In genomic region chr3:52216585-52217408, GRCh38 we compare ENCODE assay signal across 8 cellular contexts. TPM values are rescaled to one million over a fixed set of nuclear protein-coding genes. Genes with fewer than 3 reads are reported as not detected.
DNase-seq lines count a peak whose midpoint lies in the region; ATAC-seq and TF ChIP-seq lines count a peak whose summit lies in the region.

No MANE protein-coding gene starts in this region.

- peak; percentile 86 for ATAC-seq in Panc1
- peak; percentile 25 for ATAC-seq in activated naive CD8-positive, alpha-beta T cell treated with anti-CD3 and anti-CD28 coated beads, Interleukin-2, amount 10 ng/mL, durations not matched to agents 7 days and 5 days (ENCODE audit: low read depth)
- ATAC-seq in left ventricle myocardium superior: peak; percentile 75
- ATAC-seq in GM21447 (IDR thresholded peaks at IDR 0.05; ENCODE audit: unreplicated experiment): no peak
- ATAC-seq in GM21528 (IDR thresholded peaks at IDR 0.05; ENCODE audit: low FRiP score, unreplicated experiment): no peak

- H3K9me3 ChIP-seq in Panc1 (ENCODE audit: control insufficient read depth, insufficient read depth, low read depth, low read length) (no peaks in the 10 kb centered on the region), smooth muscle cell (replicated peaks; ENCODE audit: low read depth) (no peaks in the 10 kb centered on the region)

- DNase-seq in Caki2 (ENCODE audit: low read depth) (peak; percentile 45), Panc1 (ENCODE audit: low read depth, low spot score) (peak; percentile 59), left ventricle myocardium superior (peak; percentile 74), smooth muscle cell (lab: John Stamatoyannopoulos, UW; ENCODE audit: unreplicated experiment) (no peak), NCI-H2171 (lab: John Stamatoyannopoulos, UW) (no peak)
- peak; percentile 41 for DNase-seq in activated naive CD8-positive, alpha-beta T cell treated with anti-CD3 and anti-CD28 coated beads, Interleukin-2, amount 10 ng/mL, durations not matched to agents 7 days and 5 days

- no TSS peak for BruUV-seq in Panc1 (replicated peaks; lab: Mats Ljungman, UMichigan)

- no peaks in the 10 kb centered on the region for H3K9me3 Mint-ChIP-seq in activated naive CD8-positive, alpha-beta T cell treated with anti-CD3 and anti-CD28 coated beads, Interleukin-2, amount 10 ng/mL, durations not matched to agents 7 days and 5 days

- peaks cover 43% of the 10 kb centered on the region for H3K4me1 Mint-ChIP-seq in activated naive CD8-positive, alpha-beta T cell treated with anti-CD3 and anti-CD28 coated beads, Interleukin-2, amount 10 ng/mL, durations not matched to agents 7 days and 5 days

- TF ChIP-seq CTCF in Panc1 (IDR thresholded peaks at IDR 0.05) (no peak), smooth muscle cell (IDR thresholded peaks at IDR 0.05; ENCODE audit: borderline replicate concordance, insufficient read depth, poor library complexity, severe bottlenecking) (no peak)

- intact Hi-C loops in Panc1 (cut with micrococcal nuclease; ENCODE audit: unreplicated experiment): no loop called here
- intact Hi-C loops in left ventricle myocardium superior (cut with micrococcal nuclease): no loop called here

- WGBS in smooth muscle cell (ENCODE audit: low lambda C conversion rate): 77% methylated on average over 13 of the region's 13 CpGs

- no peak overlapping the region for H3K9ac ChIP-seq in smooth muscle cell (ENCODE audit: low read depth)

- POLR2A ChIA-PET in Panc1 (lab: Charles Lee): no interaction called here
- POLR2A ChIA-PET in activated naive CD8-positive, alpha-beta T cell treated with anti-CD3 and anti-CD28 coated beads, Interleukin-2, amount 10 ng/mL, durations not matched to agents 7 days and 5 days (lab: Charles Lee): interaction anchor here (0.7 to 2.0 kb wide), 11 partner anchors 8 to 274 kb away, joined by 3 to 8 read pairs (median 5); partner anchors contain the start of genes ALAS1, PARP3, POC1A and RRP9

- CTCF ChIA-PET in Panc1 (lab: Charles Lee): interaction anchor here (0.7 to 0.9 kb wide), 2 partner anchors 15 to 163 kb away, joined by 3 read pairs; no protein-coding TSS in a partner anchor

- H3K36me3 Mint-ChIP-seq in activated naive CD8-positive, alpha-beta T cell treated with anti-CD3 and anti-CD28 coated beads, Interleukin-2, amount 10 ng/mL, durations not matched to agents 7 days and 5 days: peaks cover 36% of the 10 kb centered on the region

- H3K36me3 ChIP-seq in Panc1 (ENCODE audit: control insufficient read depth, insufficient read depth, low read length) (peaks cover under 1% of the 10 kb centered on the region; the same call in 1 of the 2 replicates), smooth muscle cell (ENCODE audit: low read depth) (no peaks in the 10 kb centered on the region)

- H4K20me1 ChIP-seq in smooth muscle cell (ENCODE audit: low read depth): no peaks in the 10 kb centered on the region

- H3K4me2 ChIP-seq in smooth muscle cell: no peak overlapping the region

- in situ Hi-C loops in Caki2 (cut with HindIII; ENCODE audit: low pct_unique_long_range_greater_than_20kb, low sequenced_read_pairs): no loop called here
- in situ Hi-C loops in Panc1 (cut with HindIII; ENCODE audit: low pct_unique_long_range_greater_than_20kb, low sequenced_read_pairs): no loop called here

- H2AFZ ChIP-seq in smooth muscle cell (ENCODE audit: low read depth): no peak overlapping the region

- peaks cover 19% of the 10 kb centered on the region for H3K4me1 ChIP-seq in Panc1 (ENCODE audit: control insufficient read depth, insufficient read depth, low read length)
- no peaks in the 10 kb centered on the region for H3K4me1 ChIP-seq in smooth muscle cell (ENCODE audit: low read depth)

- H3F3A ChIP-seq in smooth muscle cell (ENCODE audit: low read depth): no peaks in the 10 kb centered on the region

- H3K4me3 Mint-ChIP-seq in activated naive CD8-positive, alpha-beta T cell treated with anti-CD3 and anti-CD28 coated beads, Interleukin-2, amount 10 ng/mL, durations not matched to agents 7 days and 5 days: peak overlapping the region; percentile 87

- H3K4me3 ChIP-seq in Panc1 (ENCODE audit: low read depth in 2 of 2, low read length in 2 of 2) (no peak overlapping the region), smooth muscle cell (no peak overlapping the region)

- H3K27ac Mint-ChIP-seq in activated naive CD8-positive, alpha-beta T cell treated with anti-CD3 and anti-CD28 coated beads, Interleukin-2, amount 10 ng/mL, durations not matched to agents 7 days and 5 days: peak overlapping the region; percentile 93

- H3K79me2 ChIP-seq in smooth muscle cell (ENCODE audit: low read depth): no peaks in the 10 kb centered on the region

- H3K27me3 ChIP-seq in Panc1 (ENCODE audit: control insufficient read depth, insufficient read depth, low read length) (no peaks in the 10 kb centered on the region), smooth muscle cell (ENCODE audit: low read depth) (no peaks in the 10 kb centered on the region)

- H3K27ac ChIP-seq in Panc1 (ENCODE audit: low read length) (peak overlapping the region; percentile 61), smooth muscle cell (ENCODE audit: low read depth) (peak overlapping the region; percentile 18)

- no peaks in the 10 kb centered on the region for H3K27me3 Mint-ChIP-seq in activated naive CD8-positive, alpha-beta T cell treated with anti-CD3 and anti-CD28 coated beads, Interleukin-2, amount 10 ng/mL, durations not matched to agents 7 days and 5 days

RNA-seq across cellular contexts. Expression of gene TLR9, which starts 8.6 kb away (rescaled TPM):
- total RNA-seq in Caki2 (2014; rRNA removed; shearing (Covaris generic); ENCODE audit: low replicate concordance): 0.12 TPM in 1 of 2 replicates, not detected in the other
- total RNA-seq in Panc1 (2021; ENCODE audit: unreplicated experiment) (not detected), left ventricle myocardium superior (0.17 TPM), smooth muscle cell (0.09 TPM in 1 of 2 replicates, not detected in the other)
- polyA plus RNA-seq in Panc1 (2012; ENCODE audit: insufficient read length): not detected
- 1 to 10 TPM; 1.6 to 2.0 TPM for total RNA-seq in activated naive CD8-positive, alpha-beta T cell treated with anti-CD3 and anti-CD28 coated beads, Interleukin-2, amount 10 ng/mL, durations not matched to agents 7 days and 5 days
- not detected in 2 replicates for polyA plus RNA-seq in smooth muscle cell

RNA-seq across cellular contexts. Expression of gene ALAS1, which starts 18.8 kb away (rescaled TPM):
- 40.1 and 49.4 TPM in 2 replicates for total RNA-seq in Caki2 (2014; rRNA removed; shearing (Covaris generic); ENCODE audit: low replicate concordance)
- 89.4 TPM for total RNA-seq in Panc1 (2021; ENCODE audit: unreplicated experiment)
- polyA plus RNA-seq in Panc1 (2012; ENCODE audit: insufficient read length): 80.4 TPM
- 10 to 100 TPM; 46.9 to 50.1 TPM for total RNA-seq in activated naive CD8-positive, alpha-beta T cell treated with anti-CD3 and anti-CD28 coated beads, Interleukin-2, amount 10 ng/mL, durations not matched to agents 7 days and 5 days
- 166 TPM for total RNA-seq in left ventricle myocardium superior
- 35.7 and 50.2 TPM in 2 replicates for total RNA-seq in smooth muscle cell
- polyA plus RNA-seq in smooth muscle cell: 59.4 and 66.7 TPM in 2 replicates

RNA-seq across cellular contexts. Expression of gene TWF2, which starts 22.2 kb away (rescaled TPM):
- 206 and 242 TPM in 2 replicates for total RNA-seq in Caki2 (2014; rRNA removed; shearing (Covaris generic); ENCODE audit: low replicate concordance)
- total RNA-seq in Panc1 (2021; ENCODE audit: unreplicated experiment) (51.9 TPM), left ventricle myocardium superior (103 TPM), smooth muscle cell (71.8 and 80.9 TPM in 2 replicates)
- 105 TPM for polyA plus RNA-seq in Panc1 (2012; ENCODE audit: insufficient read length)
- total RNA-seq in activated naive CD8-positive, alpha-beta T cell treated with anti-CD3 and anti-CD28 coated beads, Interleukin-2, amount 10 ng/mL, durations not matched to agents 7 days and 5 days: 100 to 1,000 TPM; 118 to 122 TPM
- 91.0 and 96.8 TPM in 2 replicates for polyA plus RNA-seq in smooth muscle cell

RNA-seq across cellular contexts. Expression of gene PPM1M, which starts 28.8 kb away (rescaled TPM):
- 4.8 and 7.4 TPM in 2 replicates for total RNA-seq in Caki2 (2014; rRNA removed; shearing (Covaris generic); ENCODE audit: low replicate concordance)
- total RNA-seq in Panc1 (2021; ENCODE audit: unreplicated experiment): 9.7 TPM
- polyA plus RNA-seq in Panc1 (2012; ENCODE audit: insufficient read length): 10.7 TPM
- 100 to 1,000 TPM; 101 to 105 TPM for total RNA-seq in activated naive CD8-positive, alpha-beta T cell treated with anti-CD3 and anti-CD28 coated beads, Interleukin-2, amount 10 ng/mL, durations not matched to agents 7 days and 5 days
- 9.0 TPM for total RNA-seq in left ventricle myocardium superior
- total RNA-seq in smooth muscle cell: 6.0 and 7.0 TPM in 2 replicates
- 11.0 and 11.9 TPM in 2 replicates for polyA plus RNA-seq in smooth muscle cell

Comparison
In these comparisons a context has a peak if more than half of its experiments do, and no peak if none do; other contexts are left out.
1. DNase-seq: peak in Caki2 (single experiment), Panc1 (single experiment), activated naive CD8-positive, alpha-beta T cell treated with anti-CD3 and anti-CD28 coated beads, Interleukin-2, amount 10 ng/mL, durations not matched to agents 7 days and 5 days (single experiment) and left ventricle myocardium superior (single experiment); none in smooth muscle cell (single experiment) and NCI-H2171 (single experiment).
2. ATAC-seq: peak in Panc1 (single experiment), activated naive CD8-positive, alpha-beta T cell treated with anti-CD3 and anti-CD28 coated beads, Interleukin-2, amount 10 ng/mL, durations not matched to agents 7 days and 5 days (single experiment) and left ventricle myocardium superior (single experiment); none in GM21447 (single experiment) and GM21528 (single experiment).